ENCODE assay signal across 17 cellular contexts in genomic region chr19:16218851-16219250, GRCh38. TPM values are rescaled to one million over a fixed set of nuclear protein-coding genes. Genes with fewer than 3 reads are reported as not detected.
DNase-seq lines count a peak whose midpoint lies in the region; ATAC-seq and TF ChIP-seq lines count a peak whose summit lies in the region.
"Had no signal": no experiment of that assay in that cellular context is flagged by ENCODE, and none has a peak within 500 bp of the region (broad histone marks: within the 10 kb centered on the region; RNA-seq: fewer than 3 reads in every experiment).

No MANE protein-coding gene starts in this region.

- intact Hi-C loops in activated CD4-positive, alpha-beta memory T cell treated with anti-CD3 and anti-CD28 coated beads for 36 hours (cut with micrococcal nuclease): no loop called here
- intact Hi-C loops in CD4-positive, alpha-beta T cell (cut with DNase I, micrococcal nuclease): no loop called here

- CTCF ChIA-PET in activated CD4-positive, alpha-beta memory T cell treated with anti-CD3 and anti-CD28 coated beads, Interleukin-2, amount 10 ng/mL, durations not matched to agents 7 days and 5 days (lab: Charles Lee): no interaction called here
- CTCF ChIA-PET in activated CD4-positive, alpha-beta memory T cell treated with anti-CD3 and anti-CD28 coated beads for 36 hours (lab: Charles Lee): no interaction called here
- CTCF ChIA-PET in CD4-positive, alpha-beta T cell (lab: Charles Lee): interaction anchor here (0.6 to 1.1 kb wide), 3 partner anchors 29 to 217 kb away, joined by 3 to 4 read pairs (median 3); no protein-coding TSS in a partner anchor

- TF ChIP-seq CTCF in CD4-positive, alpha-beta T cell (IDR thresholded peaks at IDR 0.05): no peak
- no peak for TF ChIP-seq CTCF in neural progenitor cell (IDR thresholded peaks at IDR 0.05)
- TF ChIP-seq CTCF in endodermal cell (conservative IDR thresholded peaks at IDR 0.05): no peak

- H3K4me3 Mint-ChIP-seq in activated CD4-positive, alpha-beta memory T cell treated with anti-CD3 and anti-CD28 coated beads, Interleukin-2, amount 10 ng/mL, durations not matched to agents 7 days and 5 days: no peak overlapping the region
- no peak overlapping the region for H3K4me3 Mint-ChIP-seq in activated CD4-positive, alpha-beta memory T cell treated with anti-CD3 and anti-CD28 coated beads for 36 hours
- H3K4me3 Mint-ChIP-seq in CD4-positive, alpha-beta T cell: peak overlapping the region; percentile 9
- H3K4me3 Mint-ChIP-seq in activated naive CD8-positive, alpha-beta T cell treated with anti-CD3 and anti-CD28 coated beads, Interleukin-2, amount 50 U/mL, for 24 hours: no peak overlapping the region
- no peak overlapping the region for H3K4me3 Mint-ChIP-seq in neural progenitor cell
- no peak overlapping the region for H3K4me3 Mint-ChIP-seq in endodermal cell
- H3K4me3 Mint-ChIP-seq: CD14-positive monocyte had no signal

- POLR2A ChIA-PET in activated CD4-positive, alpha-beta memory T cell treated with anti-CD3 and anti-CD28 coated beads, Interleukin-2, amount 10 ng/mL, durations not matched to agents 7 days and 5 days (lab: Charles Lee): no interaction called here
- POLR2A ChIA-PET in activated CD4-positive, alpha-beta memory T cell treated with anti-CD3 and anti-CD28 coated beads for 36 hours (lab: Charles Lee): no interaction called here
- POLR2A ChIA-PET in CD4-positive, alpha-beta T cell (lab: Charles Lee): interaction anchor here (0.6 to 1.4 kb wide), 3 partner anchors 110 to 153 kb away, joined by 3 to 4 read pairs (median 4); no protein-coding TSS in a partner anchor

- no peaks in the 10 kb centered on the region for H4K20me1 ChIP-seq in neural progenitor cell (ENCODE audit: low read depth)

- H3K9ac ChIP-seq in neural progenitor cell: no peak overlapping the region
- H3K9ac ChIP-seq in endodermal cell (ENCODE audit: extremely low read depth, low read length, poor library complexity, severe bottlenecking): no peak overlapping the region

- H3F3A ChIP-seq in neural progenitor cell (ENCODE audit: low read depth): no peaks in the 10 kb centered on the region

- H3K9me3 Mint-ChIP-seq in activated CD4-positive, alpha-beta memory T cell treated with anti-CD3 and anti-CD28 coated beads, Interleukin-2, amount 10 ng/mL, durations not matched to agents 7 days and 5 days: peaks cover 23% of the 10 kb centered on the region
- peaks cover 34% of the 10 kb centered on the region for H3K9me3 Mint-ChIP-seq in activated CD4-positive, alpha-beta memory T cell treated with anti-CD3 and anti-CD28 coated beads for 36 hours
- peaks cover 6% of the 10 kb centered on the region for H3K9me3 Mint-ChIP-seq in CD4-positive, alpha-beta T cell
- peaks cover 16% of the 10 kb centered on the region for H3K9me3 Mint-ChIP-seq in activated naive CD8-positive, alpha-beta T cell treated with anti-CD3 and anti-CD28 coated beads, Interleukin-2, amount 50 U/mL, for 24 hours
- peaks cover 28% of the 10 kb centered on the region for H3K9me3 Mint-ChIP-seq in neural progenitor cell
- peaks cover 35% of the 10 kb centered on the region for H3K9me3 Mint-ChIP-seq in endodermal cell

- H3K27me3 ChIP-seq in CD4-positive, alpha-beta T cell (ENCODE audit: control insufficient read depth, insufficient read depth, low read length): no peaks in the 10 kb centered on the region
- H3K27me3 ChIP-seq in neural progenitor cell (no peaks in the 10 kb centered on the region), endodermal cell (ENCODE audit: control insufficient read depth, insufficient read depth, low read length, poor library complexity, severe bottlenecking) (no peaks in the 10 kb centered on the region)

- WGBS in endodermal cell (ENCODE audit: insufficient coverage in 1 of 2, insufficient read length in 1 of 2), 2 experiments: 94% methylated on average over 2 of the region's 2 CpGs; no CpG with 5 or more reads in 1 of the 2 experiments

- H3K4me1 Mint-ChIP-seq in activated CD4-positive, alpha-beta memory T cell treated with anti-CD3 and anti-CD28 coated beads, Interleukin-2, amount 10 ng/mL, durations not matched to agents 7 days and 5 days: peaks cover 16% of the 10 kb centered on the region
- peaks cover 36% of the 10 kb centered on the region for H3K4me1 Mint-ChIP-seq in activated CD4-positive, alpha-beta memory T cell treated with anti-CD3 and anti-CD28 coated beads for 36 hours (ENCODE audit: low read depth)
- H3K4me1 Mint-ChIP-seq in CD4-positive, alpha-beta T cell (ENCODE audit: low read depth): peaks cover 43% of the 10 kb centered on the region
- H3K4me1 Mint-ChIP-seq in activated naive CD8-positive, alpha-beta T cell treated with anti-CD3 and anti-CD28 coated beads, Interleukin-2, amount 50 U/mL, for 24 hours: peaks cover 43% of the 10 kb centered on the region
- H3K4me1 Mint-ChIP-seq in neural progenitor cell (no peaks in the 10 kb centered on the region), endodermal cell (no peaks in the 10 kb centered on the region)
- H3K4me1 Mint-ChIP-seq: CD14-positive monocyte had no signal

- no peak overlapping the region for H2AFZ ChIP-seq in neural progenitor cell (replicated peaks)

- no peak overlapping the region for H3K4me2 ChIP-seq in neural progenitor cell

- H3K27ac ChIP-seq in CD4-positive, alpha-beta T cell (ENCODE audit: low read depth, low read length): no peak overlapping the region
- H3K27ac ChIP-seq in neural progenitor cell: no peak overlapping the region
- no peak overlapping the region for H3K27ac ChIP-seq in endodermal cell (ENCODE audit: low read depth, low read length)

- H3K36me3 Mint-ChIP-seq in activated CD4-positive, alpha-beta memory T cell treated with anti-CD3 and anti-CD28 coated beads, Interleukin-2, amount 10 ng/mL, durations not matched to agents 7 days and 5 days (ENCODE audit: low read depth): peaks cover 85% of the 10 kb centered on the region
- peaks cover 70% of the 10 kb centered on the region for H3K36me3 Mint-ChIP-seq in activated CD4-positive, alpha-beta memory T cell treated with anti-CD3 and anti-CD28 coated beads for 36 hours
- peaks cover 93% of the 10 kb centered on the region for H3K36me3 Mint-ChIP-seq in CD4-positive, alpha-beta T cell (ENCODE audit: low read depth)
- H3K36me3 Mint-ChIP-seq in activated naive CD8-positive, alpha-beta T cell treated with anti-CD3 and anti-CD28 coated beads, Interleukin-2, amount 50 U/mL, for 24 hours (ENCODE audit: low read depth): peaks cover 80% of the 10 kb centered on the region
- peaks cover 52% of the 10 kb centered on the region for H3K36me3 Mint-ChIP-seq in neural progenitor cell
- peaks cover 71% of the 10 kb centered on the region for H3K36me3 Mint-ChIP-seq in endodermal cell (ENCODE audit: low read depth)

- H3K27ac Mint-ChIP-seq in activated CD4-positive, alpha-beta memory T cell treated with anti-CD3 and anti-CD28 coated beads, Interleukin-2, amount 10 ng/mL, durations not matched to agents 7 days and 5 days: peak overlapping the region; percentile 12
- no peak overlapping the region for H3K27ac Mint-ChIP-seq in activated CD4-positive, alpha-beta memory T cell treated with anti-CD3 and anti-CD28 coated beads for 36 hours
- peak overlapping the region; percentile 73 for H3K27ac Mint-ChIP-seq in CD4-positive, alpha-beta T cell
- H3K27ac Mint-ChIP-seq in activated naive CD8-positive, alpha-beta T cell treated with anti-CD3 and anti-CD28 coated beads, Interleukin-2, amount 50 U/mL, for 24 hours: peak overlapping the region; percentile 5
- H3K27ac Mint-ChIP-seq in neural progenitor cell (peak overlapping the region; percentile 40), endodermal cell (no peak overlapping the region)

- no peaks in the 10 kb centered on the region for H3K79me2 ChIP-seq in neural progenitor cell (ENCODE audit: low read depth)

- no peaks in the 10 kb centered on the region for H3K27me3 Mint-ChIP-seq in activated CD4-positive, alpha-beta memory T cell treated with anti-CD3 and anti-CD28 coated beads, Interleukin-2, amount 10 ng/mL, durations not matched to agents 7 days and 5 days
- no peaks in the 10 kb centered on the region for H3K27me3 Mint-ChIP-seq in activated CD4-positive, alpha-beta memory T cell treated with anti-CD3 and anti-CD28 coated beads for 36 hours
- no peaks in the 10 kb centered on the region for H3K27me3 Mint-ChIP-seq in CD4-positive, alpha-beta T cell
- H3K27me3 Mint-ChIP-seq in activated naive CD8-positive, alpha-beta T cell treated with anti-CD3 and anti-CD28 coated beads, Interleukin-2, amount 50 U/mL, for 24 hours: no peaks in the 10 kb centered on the region
- H3K27me3 Mint-ChIP-seq in neural progenitor cell (ENCODE audit: insufficient read depth, low read depth) (peaks cover 5% of the 10 kb centered on the region), endodermal cell (ENCODE audit: insufficient read depth) (no peaks in the 10 kb centered on the region)

- no peaks in the 10 kb centered on the region for H3K4me1 ChIP-seq in neural progenitor cell
- no peaks in the 10 kb centered on the region for H3K4me1 ChIP-seq in endodermal cell (ENCODE audit: control insufficient read depth, insufficient read depth, low read length)

- H3K9me3 ChIP-seq in CD4-positive, alpha-beta T cell (ENCODE audit: control insufficient read depth, low read length): peaks cover 30% of the 10 kb centered on the region
- H3K9me3 ChIP-seq in neural progenitor cell (ENCODE audit: low read depth): no peaks in the 10 kb centered on the region
- peaks cover 37% of the 10 kb centered on the region for H3K9me3 ChIP-seq in endodermal cell (ENCODE audit: control insufficient read depth, low read length)

- ATAC-seq in CD4-positive, alpha-beta T cell (ENCODE audit: poor library complexity): no peak
- no peak for ATAC-seq in activated naive CD8-positive, alpha-beta T cell treated with anti-CD3 and anti-CD28 coated beads, Interleukin-2, amount 50 U/mL, for 24 hours

- DNase-seq in activated CD4-positive, alpha-beta memory T cell treated with anti-CD3 and anti-CD28 coated beads, Interleukin-2, amount 10 ng/mL, durations not matched to agents 7 days and 5 days: no peak
- no peak for DNase-seq in activated CD4-positive, alpha-beta memory T cell treated with anti-CD3 and anti-CD28 coated beads for 36 hours
- DNase-seq in CD4-positive, alpha-beta T cell: no peak
- DNase-seq in activated naive CD8-positive, alpha-beta T cell treated with anti-CD3 and anti-CD28 coated beads, Interleukin-2, amount 50 U/mL, for 24 hours: no peak
- DNase-seq in neural progenitor cell (ENCODE audit: low spot score) (no peak), endodermal cell (no peak), OCI-M2 (lab: John Stamatoyannopoulos, UW; ENCODE audit: unreplicated experiment) (no peak), AG08396 (ENCODE audit: low spot score) (no peak)
- DNase-seq: DMS79 treated with DMSO at 0.1 percent for 48 hours, GOT3, KG1, NCI-H1092, NCI-H345, NCI-H526 treated with DMSO at 0.1 percent for 48 hours, RPMI8226 had no signal

- H3K4me3 ChIP-seq in neural progenitor cell (no peak overlapping the region), endodermal cell (ENCODE audit: low read length) (no peak overlapping the region)

- H3K36me3 ChIP-seq in neural progenitor cell (no peaks in the 10 kb centered on the region), endodermal cell (ENCODE audit: control insufficient read depth, insufficient read depth, low read length) (peaks cover 49% of the 10 kb centered on the region)

RNA-seq across cellular contexts. Expression of gene AP1M1, which starts 21.1 kb away (rescaled TPM):
- total RNA-seq in activated CD4-positive, alpha-beta memory T cell treated with anti-CD3 and anti-CD28 coated beads, Interleukin-2, amount 10 ng/mL, durations not matched to agents 7 days and 5 days: 100 to 1,000 TPM; 131 to 151 TPM
- 100 to 1,000 TPM; 100 to 113 TPM for total RNA-seq in activated CD4-positive, alpha-beta memory T cell treated with anti-CD3 and anti-CD28 coated beads for 36 hours
- 10 to 100 TPM; 52.1 to 58.3 TPM for total RNA-seq in CD4-positive, alpha-beta T cell
- total RNA-seq in neural progenitor cell (ENCODE audit: low replicate concordance) (26.5 and 53.3 TPM in 2 replicates), endodermal cell (10 to 100 TPM; 35.0 to 51.6 TPM)
- polyA plus RNA-seq in endodermal cell (2013, experiment 1 of 2): 85.8 TPM
- 91.7 TPM for polyA plus RNA-seq in endodermal cell (2013, experiment 2 of 2)

RNA-seq across cellular contexts. Expression of gene FAM32A, which starts 33.6 kb away (rescaled TPM):
- 10 to 100 TPM; 66.0 to 70.8 TPM for total RNA-seq in activated CD4-positive, alpha-beta memory T cell treated with anti-CD3 and anti-CD28 coated beads, Interleukin-2, amount 10 ng/mL, durations not matched to agents 7 days and 5 days
- total RNA-seq in activated CD4-positive, alpha-beta memory T cell treated with anti-CD3 and anti-CD28 coated beads for 36 hours: 10 to 100 TPM; 43.8 to 44.3 TPM
- 10 to 100 TPM; 44.5 to 50.3 TPM for total RNA-seq in CD4-positive, alpha-beta T cell
- 137 and 139 TPM in 2 replicates for total RNA-seq in neural progenitor cell (ENCODE audit: low replicate concordance)
- 10 to 100 TPM; 71.8 to 80.1 TPM for total RNA-seq in endodermal cell
- polyA plus RNA-seq in endodermal cell (2013, experiment 1 of 2): 84.7 TPM
- polyA plus RNA-seq in endodermal cell (2013, experiment 2 of 2): 89.8 TPM

RNA-seq across cellular contexts. Expression of gene CIB3, which starts 45.5 kb away (rescaled TPM):
- total RNA-seq in activated CD4-positive, alpha-beta memory T cell treated with anti-CD3 and anti-CD28 coated beads, Interleukin-2, amount 10 ng/mL, durations not matched to agents 7 days and 5 days: not detected
- not detected for total RNA-seq in activated CD4-positive, alpha-beta memory T cell treated with anti-CD3 and anti-CD28 coated beads for 36 hours
- total RNA-seq in CD4-positive, alpha-beta T cell: not detected
- total RNA-seq in neural progenitor cell (ENCODE audit: low replicate concordance) (not detected in 2 replicates), endodermal cell (not detected)
- not detected for polyA plus RNA-seq in endodermal cell (2013, experiment 1 of 2)
- polyA plus RNA-seq in endodermal cell (2013, experiment 2 of 2): not detected
- total RNA-seq: M059J had no signal
- polyA plus RNA-seq: CD14-positive monocyte had no signal

Comparison
In these comparisons a context has a peak if more than half of its experiments do, and no peak if none do; other contexts are left out.
1. H3K27ac Mint-ChIP-seq: peak in activated CD4-positive, alpha-beta memory T cell treated with anti-CD3 and anti-CD28 coated beads, Interleukin-2, amount 10 ng/mL, durations not matched to agents 7 days and 5 days (single experiment), CD4-positive, alpha-beta T cell (single experiment), activated naive CD8-positive, alpha-beta T cell treated with anti-CD3 and anti-CD28 coated beads, Interleukin-2, amount 50 U/mL, for 24 hours (single experiment) and neural progenitor cell (single experiment); none in activated CD4-positive, alpha-beta memory T cell treated with anti-CD3 and anti-CD28 coated beads for 36 hours (single experiment) and endodermal cell (single experiment).